In the genomic region with DNA sequence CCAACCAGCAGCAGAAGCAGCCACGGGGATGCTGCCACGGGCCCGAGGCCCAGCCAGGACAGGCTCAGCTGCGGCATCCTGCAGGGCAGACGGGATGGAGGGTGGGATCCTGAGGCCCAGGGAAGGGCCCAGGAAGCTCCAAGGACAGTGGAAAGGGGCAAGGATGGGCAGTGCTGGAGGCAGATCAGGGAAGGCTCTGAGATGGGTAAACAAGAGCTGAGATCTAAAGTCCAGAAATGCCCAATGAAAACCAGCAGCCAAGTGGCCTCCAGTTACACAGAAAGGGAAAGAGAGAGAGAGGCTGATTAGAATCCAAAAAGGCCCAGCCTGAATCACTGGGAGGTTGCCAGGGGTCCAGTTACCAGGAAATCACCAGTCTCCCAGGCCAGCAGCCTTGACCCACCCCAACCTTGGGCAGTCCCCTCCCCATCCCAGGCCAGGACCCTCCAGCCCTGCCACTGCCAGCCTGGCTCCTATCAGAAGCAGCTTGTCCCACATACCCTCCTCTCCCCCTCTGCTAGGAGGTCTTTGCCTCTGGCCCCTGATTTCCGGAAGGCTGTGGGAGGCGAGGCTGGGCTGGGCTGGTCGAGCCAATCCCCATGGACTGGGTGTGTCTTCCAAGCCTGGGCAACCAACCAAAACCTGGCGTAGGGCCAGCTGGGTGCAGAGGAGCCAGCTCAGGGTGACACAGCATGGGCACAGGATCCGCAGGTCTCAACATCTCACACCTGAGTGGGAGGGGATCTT, we compare ENCODE assay signal across 11 cellular contexts. TPM values are rescaled to one million over a fixed set of nuclear protein-coding genes. Genes with fewer than 3 reads are reported as not detected.
A peak's percentile ranks its signal among the peaks of the same experiment; 100 is the strongest.
DNase-seq lines count a peak whose midpoint lies in the region; ATAC-seq and TF ChIP-seq lines count a peak whose summit lies in the region.
"Had no signal": no experiment of that assay in that cellular context is flagged by ENCODE, and none has a peak within 500 bp of the region (broad histone marks: within the 10 kb centered on the region; RNA-seq: fewer than 3 reads in every experiment).

A gene with protein sequence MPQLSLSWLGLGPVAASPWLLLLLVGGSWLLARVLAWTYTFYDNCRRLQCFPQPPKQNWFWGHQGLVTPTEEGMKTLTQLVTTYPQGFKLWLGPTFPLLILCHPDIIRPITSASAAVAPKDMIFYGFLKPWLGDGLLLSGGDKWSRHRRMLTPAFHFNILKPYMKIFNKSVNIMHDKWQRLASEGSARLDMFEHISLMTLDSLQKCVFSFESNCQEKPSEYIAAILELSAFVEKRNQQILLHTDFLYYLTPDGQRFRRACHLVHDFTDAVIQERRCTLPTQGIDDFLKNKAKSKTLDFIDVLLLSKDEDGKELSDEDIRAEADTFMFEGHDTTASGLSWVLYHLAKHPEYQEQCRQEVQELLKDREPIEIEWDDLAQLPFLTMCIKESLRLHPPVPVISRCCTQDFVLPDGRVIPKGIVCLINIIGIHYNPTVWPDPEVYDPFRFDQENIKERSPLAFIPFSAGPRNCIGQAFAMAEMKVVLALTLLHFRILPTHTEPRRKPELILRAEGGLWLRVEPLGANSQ (minus strand): TSS at position 198 of the 747 bp plus-strand sequence. CDS start 121 bp downstream, at position 77.

- intact Hi-C loops in Right ventricle myocardium inferior (cut with DNase I), result no loop called here
- intact Hi-C loops in cardiac septum (cut with DNase I), result no loop called here

- H3K27ac ChIP-seq in VCaP (peak within 1 kb of the TSS; percentile 71), urinary bladder (ENCODE audit: low read depth) (peak within 1 kb of the TSS; percentile 71)

- in situ Hi-C loops in GM13977 (cut with MboI; ENCODE audit: low pct_unique_long_range_greater_than_20kb, low sequenced_read_pairs, unreplicated experiment), result loop anchor here (25.0 kb wide), 1 partner anchor 872 kb away; no protein-coding TSS in a partner anchor

- DNase-seq in Right ventricle myocardium inferior (ENCODE audit: missing footprints) (peak; percentile 75), cardiac septum (ENCODE audit: low spot score) (no peak), kidney tubule cell (ENCODE audit: low spot score) (peak; percentile 94), GM13977 (ENCODE audit: low spot score) (no peak)
- DNase-seq: CD4-positive, alpha-beta T cell; islet precursor cell had no signal

- no peak within 1 kb of the TSS for H3K4me3 ChIP-seq in urinary bladder (ENCODE audit: low read depth, low read length)

- H3K36me3 ChIP-seq in urinary bladder (ENCODE audit: insufficient read depth), result no peaks in the 10 kb centered on the region

- no peaks in the 10 kb centered on the region for H3K4me1 ChIP-seq in urinary bladder (ENCODE audit: insufficient read depth)

- 59% methylated on average over 10 of the region's 10 CpGs for WGBS in urinary bladder

- no peak for TF ChIP-seq CTCF in VCaP (conservative IDR thresholded peaks at IDR 0.05)
- no peak for TF ChIP-seq CTCF in GM13977 (IDR thresholded peaks at IDR 0.05; ENCODE audit: extremely low read depth, insufficient read depth, missing control alignments)

- ATAC-seq in Right ventricle myocardium inferior (peak; percentile 89), HG02938 (IDR thresholded peaks at IDR 0.05; ENCODE audit: unreplicated experiment) (no peak), HG03354 (IDR thresholded peaks at IDR 0.05; ENCODE audit: poor library complexity, severe bottlenecking, unreplicated experiment) (no peak)

RNA-seq across cellular contexts. Expression of the gene that starts here (rescaled TPM):
- total RNA-seq in Right ventricle myocardium inferior, result 0.30 TPM
- total RNA-seq in cardiac septum, result 0.81 TPM
- total RNA-seq in urinary bladder, result 1.0 TPM
- 0.67 TPM for polyA plus RNA-seq in urinary bladder
- total RNA-seq: CD4-positive, alpha-beta T cell; T-helper 2 cell treated with Interferon-gamma antibody and Interleukin-4, amounts not matched to agents 100 ng/mL and 5 ng/mL, for 36 hours had no signal

Comparison
In these comparisons a context has a peak if more than half of its experiments do, and no peak if none do; other contexts are left out.
1. Peak in DNase-seq and ATAC-seq in Right ventricle myocardium inferior; RNA of the gene not detected or under 1 TPM.